Comparison of ENCODE assay signal across 16 cellular contexts in genomic region chr2:66461751-66462150, GRCh38. TPM values are rescaled to one million over a fixed set of nuclear protein-coding genes. Genes with fewer than 3 reads are reported as not detected.
A peak's percentile ranks its signal among the peaks of the same experiment; 100 is the strongest.
DNase-seq lines count a peak whose midpoint lies in the region; TF ChIP-seq lines count a peak whose summit lies in the region.
"Had no signal": no experiment of that assay in that cellular context is flagged by ENCODE, and none has a peak within 500 bp of the region (broad histone marks: within the 10 kb centered on the region; RNA-seq: fewer than 3 reads in every experiment).

No MANE protein-coding gene starts in this region.

- no peaks in the 10 kb centered on the region for H3K27me3 ChIP-seq in fibroblast of lung (ENCODE audit: control insufficient read depth, insufficient read depth, low read length)
- H3K27me3 ChIP-seq: Peyer's patch had no signal

- peak overlapping the region; percentile 70 for H3K27ac Mint-ChIP-seq in nephron progenitor cell

- H3K4me3 ChIP-seq in fibroblast of lung (replicated peaks in 1 of 4; ENCODE audit: control extremely low read depth in 1 of 4, insufficient read depth in 1 of 4, low read depth in 3 of 4, low read length in 4 of 4), result no peak overlapping the region
- H3K4me3 ChIP-seq in foreskin fibroblast (ENCODE audit: low read depth in 1 of 2, low read length in 2 of 2), result no peak overlapping the region
- H3K4me3 ChIP-seq: Peyer's patch had no signal

- H3K4me2 ChIP-seq in fibroblast of lung (ENCODE audit: extremely low read depth, insufficient read depth, low read length), result peak overlapping the region; percentile 15
- H3K4me2 ChIP-seq: KMS-11 had no signal

- H3K9ac ChIP-seq in fibroblast of lung (ENCODE audit: insufficient read depth, low read length), result no peak overlapping the region
- H3K9ac ChIP-seq: KMS-11 had no signal

- DNase-seq in fibroblast of lung (ENCODE audit: low read depth in 2 of 2) (no peak), nephron progenitor cell (no peak), putamen (ENCODE audit: low spot score) (no peak), foreskin fibroblast (no peak), islet precursor cell (no peak)
- DNase-seq: AML-193; DMS79 treated with DMSO at 0.1 percent for 48 hours; NCI-H187; NCI-H2107; NCI-H510A; NK-92 treated with Interleukin-12 subunit alpha and Interleukin-12 subunit beta, amount 100 ng/mL, for 24 hours; Peyer's patch had no signal

- no peaks in the 10 kb centered on the region for H3K27me3 Mint-ChIP-seq in nephron progenitor cell (ENCODE audit: low read depth, poor library complexity)

- H3K27ac ChIP-seq in angular gyrus (ENCODE audit: low read depth, low read length) (peak overlapping the region; percentile 57), fibroblast of lung (ENCODE audit: insufficient read depth, low read length) (peak overlapping the region; percentile 2), temporal lobe (ENCODE audit: low read depth, low read length) (peak overlapping the region; percentile 70)
- H3K27ac ChIP-seq: C4-2B, KMS-11, Peyer's patch had no signal

- peaks cover 15% of the 10 kb centered on the region for H3K36me3 ChIP-seq in fibroblast of lung (ENCODE audit: control insufficient read depth, insufficient read depth, low read length)
- H3K36me3 ChIP-seq: Peyer's patch had no signal

- H3K9me3 Mint-ChIP-seq in nephron progenitor cell, result no peaks in the 10 kb centered on the region

- peaks cover 81% of the 10 kb centered on the region for H3K4me1 Mint-ChIP-seq in nephron progenitor cell

- H3K4me3 Mint-ChIP-seq in nephron progenitor cell, result peak overlapping the region; percentile 24

- peaks cover 13% of the 10 kb centered on the region for H3K4me1 ChIP-seq in fibroblast of lung (ENCODE audit: control insufficient read depth, extremely low read depth, insufficient read depth, low read length)

- peaks cover 92% of the 10 kb centered on the region for H3K36me3 Mint-ChIP-seq in nephron progenitor cell (ENCODE audit: low read depth)

- TF ChIP-seq CTCF in fibroblast of lung (conservative IDR thresholded peaks at IDR 0.05 in 1 of 2, IDR thresholded peaks at IDR 0.05 in 1 of 2; ENCODE audit: low read depth in 1 of 2, low read length in 2 of 2) (no peak), nephron progenitor cell (IDR thresholded peaks at IDR 0.05) (no peak), foreskin fibroblast (IDR thresholded peaks at IDR 0.05; ENCODE audit: low read depth, low read length) (no peak)

- H3K9me3 ChIP-seq in fibroblast of lung (ENCODE audit: control insufficient read depth, insufficient read depth, low read depth, low read length), result no peaks in the 10 kb centered on the region
- H3K9me3 ChIP-seq: Peyer's patch had no signal

- no peak overlapping the region for H2AFZ ChIP-seq in fibroblast of lung (ENCODE audit: low read length)

- H4K20me1 ChIP-seq in fibroblast of lung (ENCODE audit: control insufficient read depth, extremely low read depth, insufficient read depth, low read length), result no peaks in the 10 kb centered on the region

- H3K79me2 ChIP-seq in fibroblast of lung (ENCODE audit: control insufficient read depth, insufficient read depth, low read length), result peaks cover 81% of the 10 kb centered on the region

RNA-seq across cellular contexts. Expression of gene MEIS1, which starts 26.8 kb away (rescaled TPM):
- 119 and 139 TPM in 2 replicates for total RNA-seq in fibroblast of lung
- polyA plus RNA-seq in fibroblast of lung, result 48.3 and 51.6 TPM in 2 replicates
- polyA plus RNA-seq in fibroblast of lung (2012), result 43.2 and 44.1 TPM in 2 replicates
- 62.6 and 69.9 TPM in 2 replicates for polyA minus RNA-seq in fibroblast of lung (ENCODE audit: low replicate concordance)
- 11.1 TPM for total RNA-seq in temporal lobe

Comparison
In these comparisons a context has a peak if more than half of its experiments do, and no peak if none do; other contexts are left out.
1. H3K27ac ChIP-seq: peak in every context shown above with its lines; median percentile 70 in temporal lobe; 57 in angular gyrus; 2 in fibroblast of lung.